ENCODE assay signal across 24 cellular contexts in the genomic region with DNA sequence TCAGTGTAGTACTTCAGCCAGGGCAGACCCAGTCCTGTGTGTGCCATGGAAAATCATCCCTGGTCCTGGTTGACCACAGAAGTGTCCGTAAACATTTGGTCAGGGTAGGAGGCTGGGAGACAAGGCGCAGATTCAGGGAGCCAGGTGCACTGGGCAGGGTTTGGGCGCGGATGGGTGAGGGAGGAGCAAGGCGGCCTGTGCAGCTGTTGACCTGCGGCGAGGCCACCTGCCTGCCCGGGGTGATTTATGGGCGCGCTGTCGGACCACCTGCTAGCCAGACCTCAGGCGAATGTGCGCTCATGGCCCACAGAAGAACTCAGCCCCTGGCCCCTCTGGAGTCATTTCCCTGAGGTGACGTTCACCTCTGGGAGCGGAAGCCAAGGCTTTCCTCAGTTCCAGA. TPM values are rescaled to one million over a fixed set of nuclear protein-coding genes. Genes with fewer than 3 reads are reported as not detected.
A peak's percentile ranks its signal among the peaks of the same experiment; 100 is the strongest.
DNase-seq lines count a peak whose midpoint lies in the region; ATAC-seq and TF ChIP-seq lines count a peak whose summit lies in the region.
"Had no signal": no experiment of that assay in that cellular context is flagged by ENCODE, and none has a peak within 500 bp of the region (broad histone marks: within the 10 kb centered on the region; RNA-seq: fewer than 3 reads in every experiment).

No MANE protein-coding gene starts in this region.

- WGBS in prostate gland: 90% methylated on average over 15 of the region's 15 CpGs

- peak overlapping the region; percentile 85 for H3K4me2 ChIP-seq in BLaER1
- peak overlapping the region; percentile 54 for H3K4me2 ChIP-seq in DOHH2 (ENCODE audit: low read length)
- peak overlapping the region; percentile 38 for H3K4me2 ChIP-seq in OCI-LY7 (ENCODE audit: low read length)

- TF ChIP-seq CTCF in DOHH2 (IDR thresholded peaks at IDR 0.05; ENCODE audit: low read depth, low read length, poor library complexity, severe bottlenecking): no peak
- TF ChIP-seq CTCF in OCI-LY7 (conservative IDR thresholded peaks at IDR 0.05; ENCODE audit: low read length): no peak
- TF ChIP-seq CTCF in prostate gland (IDR thresholded peaks at IDR 0.05): no peak

- POLR2A ChIA-PET in OCI-LY7 (lab: Charles Lee): interaction anchor here (0.9 kb wide), 1 partner anchor 16 kb away, joined by 3 read pairs; no protein-coding TSS in a partner anchor

- H3K36me3 ChIP-seq in BLaER1 (peaks cover 28% of the 10 kb centered on the region), DOHH2 (ENCODE audit: control insufficient read depth, low read length) (peaks cover 21% of the 10 kb centered on the region), OCI-LY7 (ENCODE audit: insufficient read depth, low read length) (peaks cover 6% of the 10 kb centered on the region; the same call in 1 of the 2 replicates), prostate gland (no peaks in the 10 kb centered on the region)

- H3K27me3 ChIP-seq in BLaER1 (peaks cover 17% of the 10 kb centered on the region), DOHH2 (ENCODE audit: control insufficient read depth, low read length) (no peaks in the 10 kb centered on the region), prostate gland (replicated peaks; ENCODE audit: insufficient read depth) (peaks cover 3% of the 10 kb centered on the region)
- H3K27me3 ChIP-seq: right atrium auricular region had no signal

- peaks cover 36% of the 10 kb centered on the region for H3K4me1 ChIP-seq in BLaER1
- peaks cover 24% of the 10 kb centered on the region for H3K4me1 ChIP-seq in DOHH2 (ENCODE audit: control insufficient read depth, low read length)
- H3K4me1 ChIP-seq in OCI-LY7 (ENCODE audit: insufficient read depth, low read length, poor library complexity, severe bottlenecking): peaks cover 34% of the 10 kb centered on the region
- H3K4me1 ChIP-seq in prostate gland (replicated peaks): no peaks in the 10 kb centered on the region

- no peak overlapping the region for H3K9ac ChIP-seq in BLaER1

- ATAC-seq in HG02642 (IDR thresholded peaks at IDR 0.05; ENCODE audit: poor library complexity, unreplicated experiment): no peak
- ATAC-seq: heart left ventricle, left ventricle myocardium superior, WTC11 had no signal

- H2AFZ ChIP-seq in OCI-LY7 (ENCODE audit: low read length): no peak overlapping the region

- peak overlapping the region; percentile 72 for H3K27ac ChIP-seq in BLaER1
- H3K27ac ChIP-seq in DOHH2 (ENCODE audit: low read depth, low read length): 0 out of 2 replicates have a peak overlapping the region, but pooled peaks have one; percentile 49
- H3K27ac ChIP-seq in OCI-LY7 (ENCODE audit: low read depth, low read length, poor library complexity, severe bottlenecking): peak overlapping the region; percentile 48
- no peak overlapping the region for H3K27ac ChIP-seq in prostate gland
- H3K27ac ChIP-seq: heart left ventricle had no signal

- H3K9me2 ChIP-seq in DOHH2 (replicated peaks; ENCODE audit: control insufficient read depth, low read length): no peaks in the 10 kb centered on the region
- H3K9me2 ChIP-seq in OCI-LY7 (ENCODE audit: insufficient read depth, low read length): no peaks in the 10 kb centered on the region

- no peaks in the 10 kb centered on the region for H3K79me2 ChIP-seq in DOHH2 (ENCODE audit: control insufficient read depth, low read length)
- no peaks in the 10 kb centered on the region for H3K79me2 ChIP-seq in OCI-LY7 (ENCODE audit: insufficient read depth, low read depth, low read length)

- peak; percentile 48 for DNase-seq in OCI-LY7 (ENCODE audit: low spot score)
- peak; percentile 98 for DNase-seq in myocyte (ENCODE audit: low read depth)
- DNase-seq in T-helper 9 cell: no peak
- no peak for DNase-seq in prostate gland (ENCODE audit: low spot score)
- DNase-seq in activated CD4-positive, alpha-beta T cell treated with anti-CD3 and anti-CD28 coated beads, Interleukin-2, amount 50 U/mL, for 1 hour: no peak
- DNase-seq: activated CD4-positive, alpha-beta T cell treated with anti-CD3 and anti-CD28 coated beads, Interleukin-2, amount 50 U/mL, for 48 hours; activated gamma-delta T cell; DMS79 treated with DMSO at 0.1 percent for 48 hours; KG1; left ventricle myocardium superior; MV-4-11; NCI-H2081; nucleus accumbens had no signal

- intact Hi-C loops in OCI-LY7 (cut with micrococcal nuclease; ENCODE audit: unreplicated experiment): no loop called here
- intact Hi-C loops in prostate gland (cut with DNase I): no loop called here

- TF ChIP-seq POLR2A in prostate gland (IDR thresholded peaks at IDR 0.05): no peak

- H3F3A ChIP-seq in DOHH2 (ENCODE audit: control insufficient read depth, insufficient read depth): no peaks in the 10 kb centered on the region; the same call in 1 of the 2 replicates

- CTCF ChIA-PET in OCI-LY7 (lab: Charles Lee; ENCODE audit: unreplicated experiment): no interaction called here

- BruUV-seq in OCI-LY7 (replicated peaks; lab: Mats Ljungman, UMichigan): no TSS peak

- H3K9me3 ChIP-seq in BLaER1 (no peaks in the 10 kb centered on the region), DOHH2 (ENCODE audit: control insufficient read depth, insufficient read depth, low read length) (no peaks in the 10 kb centered on the region), OCI-LY7 (ENCODE audit: low read length) (no peaks in the 10 kb centered on the region), prostate gland (no peaks in the 10 kb centered on the region)
- H3K9me3 ChIP-seq: heart left ventricle, right atrium auricular region had no signal

- H4K20me1 ChIP-seq in BLaER1 (peaks cover 23% of the 10 kb centered on the region; the same call in 1 of the 2 replicates), DOHH2 (ENCODE audit: control insufficient read depth, insufficient read depth, low read depth, low read length) (no peaks in the 10 kb centered on the region), OCI-LY7 (ENCODE audit: insufficient read depth, low read length) (no peaks in the 10 kb centered on the region)

- H3K4me3 ChIP-seq in BLaER1 (no peak overlapping the region), DOHH2 (ENCODE audit: low read length) (no peak overlapping the region), OCI-LY7 (ENCODE audit: low read depth, low read length, poor library complexity, severe bottlenecking) (peak overlapping the region; percentile 15), prostate gland (no peak overlapping the region)
- H3K4me3 ChIP-seq: heart left ventricle, right atrium auricular region had no signal

RNA-seq across cellular contexts. Expression of gene SFRP5, which starts 6.6 kb away (rescaled TPM):
- total RNA-seq in OCI-LY7 (2014; rRNA removed; shearing (Covaris generic)): not detected in 2 replicates
- total RNA-seq in OCI-LY7 (2022) (not detected in 2 replicates), myocyte (0.91 and 1.4 TPM in 2 replicates), prostate gland (1 to 10 TPM in 1 of 2 donors, under 1 TPM in 1; 0.23 to 3.2 TPM)
- 0.58 TPM for polyA plus RNA-seq in myocyte (2012)
- total RNA-seq: bronchial epithelial cell; H4; HT-29; T-helper 2 cell treated with Interferon-gamma antibody and Interleukin-4, amounts not matched to agents 100 ng/mL and 5 ng/mL, for 36 hours had no signal
- polyA plus RNA-seq: AG04450 had no signal

RNA-seq across cellular contexts. Expression of gene ZFYVE27, which starts 28.3 kb away (rescaled TPM):
- total RNA-seq in OCI-LY7 (2014; rRNA removed; shearing (Covaris generic)): 24.0 and 25.5 TPM in 2 replicates
- 31.8 and 33.0 TPM in 2 replicates for total RNA-seq in OCI-LY7 (2022)
- total RNA-seq in myocyte: 25.5 and 30.5 TPM in 2 replicates
- polyA plus RNA-seq in myocyte (2012): 33.5 TPM
- 10 to 100 TPM; 15.3 to 41.4 TPM for total RNA-seq in prostate gland

RNA-seq across cellular contexts. Expression of gene MARVELD1, which starts 51.7 kb away (rescaled TPM):
- not detected in 2 replicates for total RNA-seq in OCI-LY7 (2014; rRNA removed; shearing (Covaris generic))
- total RNA-seq in OCI-LY7 (2022) (0.13 TPM in 1 of 2 replicates, not detected in the other), myocyte (31.3 and 37.2 TPM in 2 replicates), prostate gland (10 to 100 TPM; 32.8 to 35.3 TPM)
- 88.9 TPM for polyA plus RNA-seq in myocyte (2012)

Comparison
In these comparisons a context has a peak if more than half of its experiments do, and no peak if none do; other contexts are left out.
1. H3K27ac ChIP-seq: peak in BLaER1 (single experiment), DOHH2 (single experiment) and OCI-LY7 (single experiment); none in prostate gland (0 of 2).
2. DNase-seq: peak in OCI-LY7 (single experiment) and myocyte (single experiment); none in T-helper 9 cell (single experiment), prostate gland (single experiment) and activated CD4-positive, alpha-beta T cell treated with anti-CD3 and anti-CD28 coated beads, Interleukin-2, amount 50 U/mL, for 1 hour (single experiment).
3. RNA of gene MARVELD1, which starts 51.7 kb away (total RNA-seq): 31.3 to 37.2 TPM in myocyte and 32.8 to 35.3 TPM in prostate gland; 0.13 TPM in OCI-LY7; every median in the first group is over 10 times any median in the second.
4. Peak in every context shown above with its lines, with median percentiles within 50 percentile points of each other: H3K4me2 ChIP-seq.